In the genomic region with DNA sequence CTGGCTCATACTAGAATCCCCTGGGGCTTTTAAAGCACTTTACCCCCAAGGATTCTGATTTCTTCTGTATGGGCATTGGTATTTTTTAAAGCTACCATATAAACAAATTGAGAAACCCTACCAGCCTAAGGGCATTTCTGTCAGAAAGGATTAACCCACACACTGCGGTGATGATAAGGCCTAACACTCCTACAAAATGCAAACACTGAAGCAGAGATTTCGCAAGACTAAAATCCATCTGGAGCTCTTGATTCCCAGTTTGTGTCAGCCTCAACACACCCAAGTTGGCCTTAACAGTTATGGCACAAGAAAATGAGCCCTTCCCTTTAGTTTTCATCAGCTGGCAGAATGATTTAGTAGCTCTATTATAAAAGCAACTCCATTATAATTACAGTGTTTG, we compare ENCODE assay signal across 17 cellular contexts.
A peak's percentile ranks its signal among the peaks of the same experiment; 100 is the strongest.
DNase-seq lines count a peak whose midpoint lies in the region; ATAC-seq and TF ChIP-seq lines count a peak whose summit lies in the region.
"Had no signal": no experiment of that assay in that cellular context is flagged by ENCODE, and none has a peak within 500 bp of the region (broad histone marks: within the 10 kb centered on the region; RNA-seq: fewer than 3 reads in every experiment).

No MANE protein-coding gene starts in this region.

- POLR2A ChIA-PET in CD8-positive, alpha-beta T cell (lab: Charles Lee), result no interaction called here

- ATAC-seq in GM18517 (IDR thresholded peaks at IDR 0.05; ENCODE audit: unreplicated experiment), result no peak
- ATAC-seq in CD8-positive, alpha-beta T cell, result no peak

- no peaks in the 10 kb centered on the region for H3K36me3 Mint-ChIP-seq in CD8-positive, alpha-beta T cell

- CTCF ChIA-PET in CD8-positive, alpha-beta T cell (lab: Charles Lee), result interaction anchor here (1.3 kb wide), 1 partner anchor 29 kb away, joined by 4 read pairs; no protein-coding TSS in a partner anchor

- no peaks in the 10 kb centered on the region for H3K9me3 ChIP-seq in SK-N-MC (ENCODE audit: low read depth, low read length)
- no peaks in the 10 kb centered on the region for H3K9me3 ChIP-seq in CD8-positive, alpha-beta T cell (ENCODE audit: low read length)
- H3K9me3 ChIP-seq: BLaER1 treated with 17β-estradiol and CSF1 and Interleukin-3, amounts not matched to agents 10 nM and 100 nM; transverse colon had no signal

- no peak overlapping the region for H3K4me3 ChIP-seq in AG10803 (ENCODE audit: low read length)
- no peak overlapping the region for H3K4me3 ChIP-seq in HFF-Myc (replicated peaks; ENCODE audit: low read depth, low read length)
- peak overlapping the region; percentile 47 for H3K4me3 ChIP-seq in SK-N-MC
- no peak overlapping the region for H3K4me3 ChIP-seq in CD8-positive, alpha-beta T cell (ENCODE audit: low read depth, low read length)
- H3K4me3 ChIP-seq: BLaER1 treated with 17β-estradiol and CSF1 and Interleukin-3, amounts not matched to agents 10 nM and 100 nM; transverse colon had no signal

- H3K9me3 Mint-ChIP-seq in CD8-positive, alpha-beta T cell, result no peaks in the 10 kb centered on the region

- no peaks in the 10 kb centered on the region for H3K36me3 ChIP-seq in SK-N-MC (ENCODE audit: insufficient read depth, low read length)
- H3K36me3 ChIP-seq in CD8-positive, alpha-beta T cell (ENCODE audit: insufficient read depth, low read length), result no peaks in the 10 kb centered on the region
- H3K36me3 ChIP-seq: BLaER1 treated with 17β-estradiol and CSF1 and Interleukin-3, amounts not matched to agents 10 nM and 100 nM; brain microvascular endothelial cell; transverse colon; WERI-Rb-1 had no signal

- DNase-seq in AG10803 (ENCODE audit: low read depth) (peak; percentile 68), HFF-Myc (ENCODE audit: extremely low read depth, low read depth) (peak; percentile 2), SK-N-MC (ENCODE audit: low read depth, low spot score) (peak; percentile 74), iris pigment epithelial cell (ENCODE audit: low read depth) (peak; percentile 15), activated T-cell treated with anti-CD3 and anti-CD28 coated beads for 4 hours (no peak)
- no peak for DNase-seq in activated effector memory CD4-positive, alpha-beta T cell treated with anti-CD3 and anti-CD28 coated beads, Interleukin-2, amount 50 U/mL, for 16 hours
- DNase-seq in CD8-positive, alpha-beta T cell, result no peak
- DNase-seq: activated naive CD4-positive, alpha-beta T cell; brain microvascular endothelial cell; KG1; NCI-H1694 treated with DMSO at 0.1 percent for 48 hours; stimulated activated CD4-positive, alpha-beta T cell treated with anti-CD3 and anti-CD28 coated beads, Interleukin-1b, Interleukin-23, amount 100 ng/mL, for 48 hours; transverse colon; WERI-Rb-1 had no signal

- H3K4me3 Mint-ChIP-seq in CD8-positive, alpha-beta T cell, result no peak overlapping the region

- peak overlapping the region; percentile 80 for H3K27ac ChIP-seq in SK-N-MC
- no peak overlapping the region for H3K27ac ChIP-seq in CD8-positive, alpha-beta T cell (ENCODE audit: low read depth, low read length)
- H3K27ac ChIP-seq: BLaER1 treated with 17β-estradiol and CSF1 and Interleukin-3, amounts not matched to agents 10 nM and 100 nM; brain microvascular endothelial cell; transverse colon; WERI-Rb-1 had no signal

- no peak overlapping the region for H3K9ac ChIP-seq in SK-N-MC (ENCODE audit: insufficient read length)
- H3K9ac ChIP-seq: BLaER1 treated with 17β-estradiol and CSF1 and Interleukin-3, amounts not matched to agents 10 nM and 100 nM had no signal

- H3K27me3 ChIP-seq in CD8-positive, alpha-beta T cell (ENCODE audit: insufficient read depth, low read length), result no peaks in the 10 kb centered on the region
- H3K27me3 ChIP-seq: BLaER1 treated with 17β-estradiol and CSF1 and Interleukin-3, amounts not matched to agents 10 nM and 100 nM; brain microvascular endothelial cell; transverse colon had no signal

- H3K27me3 Mint-ChIP-seq in CD8-positive, alpha-beta T cell (ENCODE audit: low read depth), result no peaks in the 10 kb centered on the region
- H3K27me3 Mint-ChIP-seq: progenitor cell of endocrine pancreas had no signal

- no peaks in the 10 kb centered on the region for H3K4me1 ChIP-seq in CD8-positive, alpha-beta T cell (ENCODE audit: insufficient read depth, low read length)
- H3K4me1 ChIP-seq: BLaER1 treated with 17β-estradiol and CSF1 and Interleukin-3, amounts not matched to agents 10 nM and 100 nM; transverse colon had no signal

- no peaks in the 10 kb centered on the region for H3K4me1 Mint-ChIP-seq in CD8-positive, alpha-beta T cell (ENCODE audit: low read depth)

- no peak for TF ChIP-seq CTCF in AG10803 (conservative IDR thresholded peaks at IDR 0.05; ENCODE audit: low read length)
- TF ChIP-seq CTCF in HFF-Myc (IDR thresholded peaks at IDR 0.05; ENCODE audit: low read depth, low read length, missing control alignments), result no peak
- TF ChIP-seq CTCF in CD8-positive, alpha-beta T cell (IDR thresholded peaks at IDR 0.05), result no peak

- H3K27ac Mint-ChIP-seq in CD8-positive, alpha-beta T cell, result no peak overlapping the region
- H3K27ac Mint-ChIP-seq: progenitor cell of endocrine pancreas had no signal

- intact Hi-C loops in CD8-positive, alpha-beta T cell (cut with DNase I, micrococcal nuclease), result no loop called here

Comparison
In these comparisons a context has a peak if more than half of its experiments do, and no peak if none do; other contexts are left out.
1. DNase-seq: peak in AG10803 (single experiment), HFF-Myc (single experiment), SK-N-MC (single experiment) and iris pigment epithelial cell (single experiment); none in activated effector memory CD4-positive, alpha-beta T cell treated with anti-CD3 and anti-CD28 coated beads, Interleukin-2, amount 50 U/mL, for 16 hours (single experiment), CD8-positive, alpha-beta T cell (0 of 7) and activated T-cell treated with anti-CD3 and anti-CD28 coated beads for 4 hours (single experiment).